In genomic region chr21:30426732-30427131, GRCh38 we compare ENCODE assay signal across 26 cellular contexts. TPM values are rescaled to one million over a fixed set of nuclear protein-coding genes. Genes with fewer than 3 reads are reported as not detected.
"Had no signal": no experiment of that assay in that cellular context is flagged by ENCODE, and none has a peak within 500 bp of the region (broad histone marks: within the 10 kb centered on the region; RNA-seq: fewer than 3 reads in every experiment).

No MANE protein-coding gene starts in this region.

- H3K4me3 ChIP-seq: cardiac muscle cell, PC-9 had no signal

- H3K27ac ChIP-seq: brain microvascular endothelial cell, cardiac muscle cell, PC-9, VCaP had no signal

- DNase-seq: activated CD4-positive, alpha-beta memory T cell treated with anti-CD3 and anti-CD28 coated beads, Interleukin-2, amount 10 ng/mL, durations not matched to agents 7 days and 5 days; activated CD4-positive, alpha-beta T cell treated with anti-CD3 and anti-CD28 coated beads for 36 hours; activated CD4-positive, alpha-beta T cell treated with anti-CD3 and anti-CD28 coated beads, Interleukin-2, amount 50 U/mL, for 1 hour; activated gamma-delta T cell treated with Interleukin-2 at 50 U/mL for 16 hours; activated naive CD4-positive, alpha-beta T cell treated with anti-CD3 and anti-CD28 coated beads, Interleukin-2, amount 10 ng/mL, durations not matched to agents 7 days and 5 days; activated naive CD8-positive, alpha-beta T cell treated with anti-CD3 and anti-CD28 coated beads for 36 hours; activated T-cell treated with anti-CD3 and anti-CD28 coated beads for 4 hours; activated T-cell treated with anti-CD3 and anti-CD28 coated beads, Interleukin-2, amount 50 U/mL, for 48 hours; brain microvascular endothelial cell; Kasumi-1; NCI-H1105 treated with DMSO at 0.1 percent for 48 hours; NCI-H1436 treated with DMSO at 0.1 percent for 48 hours; NCI-H187; NCI-H2081; NCI-H510A treated with DMSO at 0.1 percent for 48 hours; NCI-H69; PC-9; SIG-M5; T-helper 17 cell; T-helper 9 cell had no signal

- H3K4me3 Mint-ChIP-seq: activated CD4-positive, alpha-beta memory T cell treated with anti-CD3 and anti-CD28 coated beads, Interleukin-2, amount 10 ng/mL, durations not matched to agents 7 days and 5 days; activated CD4-positive, alpha-beta T cell treated with anti-CD3 and anti-CD28 coated beads for 36 hours; activated naive CD4-positive, alpha-beta T cell treated with anti-CD3 and anti-CD28 coated beads, Interleukin-2, amount 10 ng/mL, durations not matched to agents 7 days and 5 days; activated naive CD8-positive, alpha-beta T cell treated with anti-CD3 and anti-CD28 coated beads for 36 hours; activated T-helper 17 cell treated with anti-CD3 and anti-CD28 coated beads, Interleukin-2, amount 50 U/mL, for 72 hours; T-helper 17 cell had no signal

- H3K27me3 ChIP-seq: brain microvascular endothelial cell, cardiac muscle cell had no signal

- H3K4me2 ChIP-seq: PC-9 had no signal

- H3K27ac Mint-ChIP-seq: activated CD4-positive, alpha-beta memory T cell treated with anti-CD3 and anti-CD28 coated beads, Interleukin-2, amount 10 ng/mL, durations not matched to agents 7 days and 5 days; activated CD4-positive, alpha-beta T cell treated with anti-CD3 and anti-CD28 coated beads for 36 hours; activated naive CD4-positive, alpha-beta T cell treated with anti-CD3 and anti-CD28 coated beads, Interleukin-2, amount 10 ng/mL, durations not matched to agents 7 days and 5 days; activated naive CD8-positive, alpha-beta T cell treated with anti-CD3 and anti-CD28 coated beads for 36 hours; activated T-helper 17 cell treated with anti-CD3 and anti-CD28 coated beads, Interleukin-2, amount 50 U/mL, for 72 hours; T-helper 17 cell had no signal

- H3K4me1 Mint-ChIP-seq: activated CD4-positive, alpha-beta memory T cell treated with anti-CD3 and anti-CD28 coated beads, Interleukin-2, amount 10 ng/mL, durations not matched to agents 7 days and 5 days; activated CD4-positive, alpha-beta T cell treated with anti-CD3 and anti-CD28 coated beads for 36 hours; activated naive CD4-positive, alpha-beta T cell treated with anti-CD3 and anti-CD28 coated beads, Interleukin-2, amount 10 ng/mL, durations not matched to agents 7 days and 5 days; activated naive CD8-positive, alpha-beta T cell treated with anti-CD3 and anti-CD28 coated beads for 36 hours; activated T-helper 17 cell treated with anti-CD3 and anti-CD28 coated beads, Interleukin-2, amount 50 U/mL, for 72 hours; T-helper 17 cell had no signal

- H3K36me3 Mint-ChIP-seq: activated naive CD4-positive, alpha-beta T cell treated with anti-CD3 and anti-CD28 coated beads, Interleukin-2, amount 10 ng/mL, durations not matched to agents 7 days and 5 days; activated naive CD8-positive, alpha-beta T cell treated with anti-CD3 and anti-CD28 coated beads for 36 hours had no signal

- H3K9me3 Mint-ChIP-seq: activated CD4-positive, alpha-beta memory T cell treated with anti-CD3 and anti-CD28 coated beads, Interleukin-2, amount 10 ng/mL, durations not matched to agents 7 days and 5 days; activated naive CD4-positive, alpha-beta T cell treated with anti-CD3 and anti-CD28 coated beads, Interleukin-2, amount 10 ng/mL, durations not matched to agents 7 days and 5 days; activated naive CD8-positive, alpha-beta T cell treated with anti-CD3 and anti-CD28 coated beads for 36 hours; activated T-helper 17 cell treated with anti-CD3 and anti-CD28 coated beads, Interleukin-2, amount 50 U/mL, for 72 hours had no signal

- H3K36me3 ChIP-seq: brain microvascular endothelial cell, cardiac muscle cell had no signal

- ATAC-seq: activated CD4-positive, alpha-beta T cell treated with anti-CD3 and anti-CD28 coated beads for 36 hours; activated T-helper 17 cell treated with anti-CD3 and anti-CD28 coated beads, Interleukin-2, amount 50 U/mL, for 72 hours; T-helper 17 cell had no signal

- H2AFZ ChIP-seq: PC-9 had no signal

RNA-seq across cellular contexts. Expression of gene KRTAP13-3, which starts 1.0 kb away (rescaled TPM):
- total RNA-seq: activated CD4-positive, alpha-beta memory T cell treated with anti-CD3 and anti-CD28 coated beads, Interleukin-2, amount 10 ng/mL, durations not matched to agents 7 days and 5 days; activated CD4-positive, alpha-beta T cell treated with anti-CD3 and anti-CD28 coated beads for 36 hours; activated CD8-positive, alpha-beta memory T cell treated with anti-CD3 and anti-CD28 coated beads for 36 hours; activated naive CD8-positive, alpha-beta T cell treated with anti-CD3 and anti-CD28 coated beads for 36 hours; activated T-helper 17 cell treated with anti-CD3 and anti-CD28 coated beads, Interleukin-2, amount 50 U/mL, for 72 hours; cardiac muscle cell; PC-9; RPMI7951; T-helper 17 cell had no signal
- polyA plus RNA-seq: adipose tissue, cardiac muscle cell had no signal

RNA-seq across cellular contexts. Expression of gene KRTAP13-4, which starts 3.3 kb away (rescaled TPM):
- total RNA-seq: activated CD4-positive, alpha-beta memory T cell treated with anti-CD3 and anti-CD28 coated beads, Interleukin-2, amount 10 ng/mL, durations not matched to agents 7 days and 5 days; activated CD4-positive, alpha-beta T cell treated with anti-CD3 and anti-CD28 coated beads for 36 hours; activated CD8-positive, alpha-beta memory T cell treated with anti-CD3 and anti-CD28 coated beads for 36 hours; activated naive CD8-positive, alpha-beta T cell treated with anti-CD3 and anti-CD28 coated beads for 36 hours; activated T-helper 17 cell treated with anti-CD3 and anti-CD28 coated beads, Interleukin-2, amount 50 U/mL, for 72 hours; cardiac muscle cell; PC-9; RPMI7951; T-helper 17 cell had no signal
- polyA plus RNA-seq: adipose tissue, cardiac muscle cell had no signal

RNA-seq across cellular contexts. Expression of gene KRTAP15-1, which starts 13.3 kb away (rescaled TPM):
- total RNA-seq: activated CD4-positive, alpha-beta memory T cell treated with anti-CD3 and anti-CD28 coated beads, Interleukin-2, amount 10 ng/mL, durations not matched to agents 7 days and 5 days; activated CD4-positive, alpha-beta T cell treated with anti-CD3 and anti-CD28 coated beads for 36 hours; activated CD8-positive, alpha-beta memory T cell treated with anti-CD3 and anti-CD28 coated beads for 36 hours; activated naive CD8-positive, alpha-beta T cell treated with anti-CD3 and anti-CD28 coated beads for 36 hours; activated T-helper 17 cell treated with anti-CD3 and anti-CD28 coated beads, Interleukin-2, amount 50 U/mL, for 72 hours; cardiac muscle cell; PC-9; RPMI7951; T-helper 17 cell had no signal
- polyA plus RNA-seq: adipose tissue, cardiac muscle cell had no signal

RNA-seq across cellular contexts. Expression of gene KRTAP13-1, which starts 30.9 kb away (rescaled TPM):
- total RNA-seq: activated CD4-positive, alpha-beta memory T cell treated with anti-CD3 and anti-CD28 coated beads, Interleukin-2, amount 10 ng/mL, durations not matched to agents 7 days and 5 days; activated CD4-positive, alpha-beta T cell treated with anti-CD3 and anti-CD28 coated beads for 36 hours; activated CD8-positive, alpha-beta memory T cell treated with anti-CD3 and anti-CD28 coated beads for 36 hours; activated naive CD8-positive, alpha-beta T cell treated with anti-CD3 and anti-CD28 coated beads for 36 hours; activated T-helper 17 cell treated with anti-CD3 and anti-CD28 coated beads, Interleukin-2, amount 50 U/mL, for 72 hours; cardiac muscle cell; PC-9; RPMI7951; T-helper 17 cell had no signal
- polyA plus RNA-seq: adipose tissue, cardiac muscle cell had no signal

RNA-seq across cellular contexts. Expression of gene KRTAP19-1, which starts 53.4 kb away (rescaled TPM):
- total RNA-seq: activated CD4-positive, alpha-beta memory T cell treated with anti-CD3 and anti-CD28 coated beads, Interleukin-2, amount 10 ng/mL, durations not matched to agents 7 days and 5 days; activated CD4-positive, alpha-beta T cell treated with anti-CD3 and anti-CD28 coated beads for 36 hours; activated CD8-positive, alpha-beta memory T cell treated with anti-CD3 and anti-CD28 coated beads for 36 hours; activated naive CD8-positive, alpha-beta T cell treated with anti-CD3 and anti-CD28 coated beads for 36 hours; activated T-helper 17 cell treated with anti-CD3 and anti-CD28 coated beads, Interleukin-2, amount 50 U/mL, for 72 hours; cardiac muscle cell; PC-9; RPMI7951; T-helper 17 cell had no signal
- polyA plus RNA-seq: adipose tissue, cardiac muscle cell had no signal
